Comparison of ENCODE assay signal across 21 cellular contexts in genomic region chr2:177398290-177398683, GRCh38. TPM values are rescaled to one million over a fixed set of nuclear protein-coding genes. Genes with fewer than 3 reads are reported as not detected.
DNase-seq lines count a peak whose midpoint lies in the region; ATAC-seq, FAIRE-seq and TF ChIP-seq lines count a peak whose summit lies in the region.
"Had no signal": no experiment of that assay in that cellular context is flagged by ENCODE, and none has a peak within 500 bp of the region (broad histone marks: within the 10 kb centered on the region; RNA-seq: fewer than 3 reads in every experiment).

No MANE protein-coding gene starts in this region.

- H3K36me3 Mint-ChIP-seq in activated T-helper 17 cell treated with anti-CD3 and anti-CD28 coated beads, Interleukin-2, amount 50 U/mL, for 72 hours (ENCODE audit: low read depth) = peaks cover 27% of the 10 kb centered on the region
- peaks cover 17% of the 10 kb centered on the region for H3K36me3 Mint-ChIP-seq in activated CD4-positive, alpha-beta T cell treated with anti-CD3 and anti-CD28 coated beads, Interleukin-2, amount 10 ng/mL, durations not matched to agents 24 days and 14 days (ENCODE audit: low read depth)

- no TSS peak for BruUV-seq in HepG2 (replicated peaks; lab: Mats Ljungman, UMichigan)

- no peak for FAIRE-seq in HepG2 (lab: Jason Lieb, UNC)
- FAIRE-seq: frontal cortex, GM19239 had no signal

- ATAC-seq in SK-N-SH treated with all-trans-retinoic acid at 6 μM for 48 hours (no peak), HepG2 (peak; percentile 51)
- ATAC-seq in activated T-helper 17 cell treated with anti-CD3 and anti-CD28 coated beads, Interleukin-2, amount 50 U/mL, for 72 hours (replicated peaks) = no peak
- ATAC-seq: stimulated activated memory B cell treated with anti-CD40 and anti-IgM and Interleukin-4, amounts not matched to agents 10 μg/mL and 1 μg/mL and 100 μg/mL, for 72 hours had no signal

- H4K20me1 ChIP-seq in SK-N-SH (ENCODE audit: insufficient read depth) (no peaks in the 10 kb centered on the region), HepG2 (ENCODE audit: insufficient read depth, low read length) (no peaks in the 10 kb centered on the region; the same call in 1 of the 2 replicates)

- H2AFZ ChIP-seq in SK-N-SH (ENCODE audit: low read depth) = no peak overlapping the region
- H2AFZ ChIP-seq in HepG2 (ENCODE audit: low read length) = no peak overlapping the region

- no peak for TF ChIP-seq POLR2A in HepG2 (IDR thresholded peaks at IDR 0.05; ENCODE audit: insufficient read depth in 1 of 2, low read depth in 2 of 2, low read length in 2 of 2)
- TF ChIP-seq POLR2A in suprapubic skin (IDR thresholded peaks at IDR 0.05) = no peak

- H3K27me3 ChIP-seq in SK-N-SH (ENCODE audit: insufficient read depth) (no peaks in the 10 kb centered on the region), HepG2 (ENCODE audit: control insufficient read depth in 1 of 2, insufficient read depth in 2 of 2, low read length in 2 of 2) (no peaks in the 10 kb centered on the region), suprapubic skin (no peaks in the 10 kb centered on the region)
- H3K27me3 ChIP-seq: MG63 had no signal

- WGBS in SK-N-SH (ENCODE audit: low lambda C conversion rate) = 89% methylated on average over 1 of the region's 1 CpG
- 5% methylated on average over 1 of the region's 1 CpG for WGBS in HepG2 (ENCODE audit: low lambda C conversion rate)
- 79% methylated on average over 1 of the region's 1 CpG for WGBS in suprapubic skin

- H3K36me3 ChIP-seq in SK-N-SH (replicated peaks in 1 of 2; ENCODE audit: control insufficient read depth in 1 of 2, insufficient read depth in 2 of 2, low read length in 1 of 2) = no peaks in the 10 kb centered on the region
- no peaks in the 10 kb centered on the region; a peak in 1 of 5 replicates for H3K36me3 ChIP-seq in HepG2 (replicated peaks in 1 of 2; ENCODE audit: control insufficient read depth in 1 of 2, insufficient read depth in 2 of 2, low read length in 2 of 2)
- H3K36me3 ChIP-seq in suprapubic skin = no peaks in the 10 kb centered on the region
- H3K36me3 ChIP-seq: MG63, prostate gland had no signal

- H3F3A ChIP-seq in SK-N-SH (replicated peaks; ENCODE audit: insufficient read depth) = peaks cover 21% of the 10 kb centered on the region

- no peaks in the 10 kb centered on the region for H3K9me3 Mint-ChIP-seq in activated T-helper 17 cell treated with anti-CD3 and anti-CD28 coated beads, Interleukin-2, amount 50 U/mL, for 72 hours
- H3K9me3 Mint-ChIP-seq in activated CD4-positive, alpha-beta T cell treated with anti-CD3 and anti-CD28 coated beads, Interleukin-2, amount 10 ng/mL, durations not matched to agents 24 days and 14 days = no peaks in the 10 kb centered on the region
- H3K9me3 Mint-ChIP-seq: nephron; stimulated activated memory B cell treated with anti-CD40 and anti-IgM and Interleukin-4, amounts not matched to agents 10 μg/mL and 1 μg/mL and 100 μg/mL, for 72 hours; type B pancreatic cell had no signal

- DNase-seq in SK-N-SH (no peak), HepG2 (ENCODE audit: low spot score) (peak; percentile 68), suprapubic skin (ENCODE audit: low spot score in 2 of 2) (no peak), DMS 273 (lab: John Stamatoyannopoulos, UW; ENCODE audit: unreplicated experiment) (no peak), cerebellar nuclear complex (lab: John Stamatoyannopoulos, UW) (no peak)
- no peak for DNase-seq in activated CD4-positive, alpha-beta T cell treated with anti-CD3 and anti-CD28 coated beads, Interleukin-2, amount 10 ng/mL, durations not matched to agents 24 days and 14 days
- DNase-seq: activated CD4-positive, alpha-beta T cell treated with anti-CD3 and anti-CD28 coated beads for 4 hours; activated CD8-positive, alpha-beta memory T cell treated with anti-CD3 and anti-CD28 coated beads, Interleukin-2, amount 50 U/mL, for 4 hours; activated naive CD4-positive, alpha-beta T cell; DND-41; NCI-H1930; NCI-H446 had no signal

- peak overlapping the region; percentile 73; the same call in 1 of the 2 replicates for H3K4me2 ChIP-seq in SK-N-SH
- peak overlapping the region; percentile 78 for H3K4me2 ChIP-seq in HepG2 (ENCODE audit: low read depth, low read length)

- POLR2A ChIA-PET in SK-N-SH (lab: Yijun Ruan, JAX) = no interaction called here
- POLR2A ChIA-PET in HepG2 (lab: Yijun Ruan, JAX) = interaction anchor here (0.7 to 2.4 kb wide), 12 partner anchors 8 to 232 kb away, joined by 3 to 22 read pairs (median 4); partner anchors contain the start of genes HNRNPA3 and NFE2L2

- in situ Hi-C loops in HepG2 (cut with HindIII; ENCODE audit: extremely low pct_ligation_motif_present, low pct_unique_long_range_greater_than_20kb) = no loop called here

- H3K27ac Mint-ChIP-seq in activated T-helper 17 cell treated with anti-CD3 and anti-CD28 coated beads, Interleukin-2, amount 50 U/mL, for 72 hours = no peak overlapping the region
- H3K27ac Mint-ChIP-seq in activated CD4-positive, alpha-beta T cell treated with anti-CD3 and anti-CD28 coated beads, Interleukin-2, amount 10 ng/mL, durations not matched to agents 24 days and 14 days = no peak overlapping the region
- H3K27ac Mint-ChIP-seq: stimulated activated memory B cell treated with anti-CD40 and anti-IgM and Interleukin-4, amounts not matched to agents 10 μg/mL and 1 μg/mL and 100 μg/mL, for 72 hours; type B pancreatic cell had no signal

- H3K79me2 ChIP-seq in SK-N-SH (ENCODE audit: insufficient read depth) (peaks cover 93% of the 10 kb centered on the region), HepG2 (ENCODE audit: insufficient read depth, low read length) (peaks cover 97% of the 10 kb centered on the region)

- H3K9ac ChIP-seq in SK-N-SH (no peak overlapping the region), HepG2 (ENCODE audit: insufficient read depth, low read depth, low read length) (peak overlapping the region; percentile 59)

- TF ChIP-seq EP300 in SK-N-SH (IDR thresholded peaks at IDR 0.05; ENCODE audit: borderline replicate concordance in 1 of 2, low read depth in 1 of 2, low read length in 1 of 2) (no peak), HepG2 (IDR thresholded peaks at IDR 0.05; ENCODE audit: low read depth in 2 of 2, low read length in 2 of 2) (no peak), HepG2 (CRISPR knock-in tag; IDR thresholded peaks at IDR 0.05; ENCODE audit: borderline replicate concordance) (no peak), suprapubic skin (IDR thresholded peaks at IDR 0.05) (no peak)

- H3K4me3 ChIP-seq in SK-N-SH (ENCODE audit: low read depth in 2 of 2, low read length in 1 of 2) (no peak overlapping the region), HepG2 (replicated peaks in 1 of 3; ENCODE audit: insufficient read depth in 1 of 3, low read depth in 2 of 3, low read length in 3 of 3) (peak overlapping the region; percentile 28 to 43 (median 39); a peak in 5 of 6 replicates), suprapubic skin (no peak overlapping the region)
- H3K4me3 ChIP-seq: prostate gland had no signal

- intact Hi-C loops in HepG2 (cut with micrococcal nuclease; ENCODE audit: unreplicated experiment) = loop anchor here (2.0 to 5.0 kb wide), 3 partner anchors 133 to 1054 kb away; partner anchors contain the start of genes NFE2L2, PJVK and PRKRA
- intact Hi-C loops in activated CD4-positive, alpha-beta T cell treated with anti-CD3 and anti-CD28 coated beads, Interleukin-2, amount 10 ng/mL, durations not matched to agents 24 days and 14 days (cut with micrococcal nuclease) = no loop called here

- H3K27ac ChIP-seq in SK-N-SH (ENCODE audit: low read depth in 2 of 2, low read length in 1 of 2) (peak overlapping the region in 1 of 2 experiments; percentile 97; a peak in 2 of 4 replicates), HepG2 (ENCODE audit: extremely low read length, insufficient read depth, low read length) (peak overlapping the region; percentile 86), suprapubic skin (peak overlapping the region; percentile 60)
- H3K27ac ChIP-seq: prostate gland had no signal

- H3K4me3 Mint-ChIP-seq in activated T-helper 17 cell treated with anti-CD3 and anti-CD28 coated beads, Interleukin-2, amount 50 U/mL, for 72 hours = peak overlapping the region; percentile 52
- H3K4me3 Mint-ChIP-seq in activated CD4-positive, alpha-beta T cell treated with anti-CD3 and anti-CD28 coated beads, Interleukin-2, amount 10 ng/mL, durations not matched to agents 24 days and 14 days = no peak overlapping the region
- H3K4me3 Mint-ChIP-seq: nephron; stimulated activated memory B cell treated with anti-CD40 and anti-IgM and Interleukin-4, amounts not matched to agents 10 μg/mL and 1 μg/mL and 100 μg/mL, for 72 hours; type B pancreatic cell had no signal

- H3K9me3 ChIP-seq in SK-N-SH = no peaks in the 10 kb centered on the region
- no peaks in the 10 kb centered on the region for H3K9me3 ChIP-seq in HepG2 (ENCODE audit: low read length)
- no peaks in the 10 kb centered on the region for H3K9me3 ChIP-seq in suprapubic skin
- H3K9me3 ChIP-seq: MG63, prostate gland had no signal

- TF ChIP-seq CTCF in SK-N-SH (IDR thresholded peaks at IDR 0.05) = no peak
- TF ChIP-seq CTCF in HepG2 (CRISPR knock-in tag; IDR thresholded peaks at IDR 0.05) = no peak
- no peak for TF ChIP-seq CTCF in suprapubic skin (IDR thresholded peaks at IDR 0.05)

- peaks cover 32% of the 10 kb centered on the region for H3K4me1 Mint-ChIP-seq in activated T-helper 17 cell treated with anti-CD3 and anti-CD28 coated beads, Interleukin-2, amount 50 U/mL, for 72 hours
- H3K4me1 Mint-ChIP-seq in activated CD4-positive, alpha-beta T cell treated with anti-CD3 and anti-CD28 coated beads, Interleukin-2, amount 10 ng/mL, durations not matched to agents 24 days and 14 days = peaks cover 49% of the 10 kb centered on the region

- H3K4me1 ChIP-seq in SK-N-SH (ENCODE audit: control insufficient read depth in 1 of 2, insufficient read depth in 2 of 2, low read depth in 1 of 2, low read length in 1 of 2) = peaks cover 17 to 26% of the 10 kb centered on the region in 2 experiments; a peak in 3 of 4 replicates
- peaks cover 94% of the 10 kb centered on the region for H3K4me1 ChIP-seq in HepG2 (ENCODE audit: insufficient read depth, low read length)
- peaks cover 22% of the 10 kb centered on the region for H3K4me1 ChIP-seq in suprapubic skin

- TF ChIP-seq RAD21 in SK-N-SH (IDR thresholded peaks at IDR 0.05; ENCODE audit: low read length) (no peak), HepG2 (CRISPR knock-in tag; IDR thresholded peaks at IDR 0.05) (no peak)

- H3K9me2 ChIP-seq in SK-N-SH = no peaks in the 10 kb centered on the region

- CTCF ChIA-PET in SK-N-SH (lab: Yijun Ruan, JAX) = interaction anchor here (0.7 kb wide), 1 partner anchor 18 kb away, joined by 3 read pairs; no protein-coding TSS in a partner anchor
- CTCF ChIA-PET in HepG2 (lab: Yijun Ruan, JAX; ENCODE audit: low intra/inter-chr PET ratio, low total read pairs) = no interaction called here

- H3K27me3 Mint-ChIP-seq in activated T-helper 17 cell treated with anti-CD3 and anti-CD28 coated beads, Interleukin-2, amount 50 U/mL, for 72 hours = no peaks in the 10 kb centered on the region
- H3K27me3 Mint-ChIP-seq in activated CD4-positive, alpha-beta T cell treated with anti-CD3 and anti-CD28 coated beads, Interleukin-2, amount 10 ng/mL, durations not matched to agents 24 days and 14 days = no peaks in the 10 kb centered on the region
- H3K27me3 Mint-ChIP-seq: stimulated activated memory B cell treated with anti-CD40 and anti-IgM and Interleukin-4, amounts not matched to agents 10 μg/mL and 1 μg/mL and 100 μg/mL, for 72 hours; type B pancreatic cell had no signal

RNA-seq across cellular contexts. Expression of gene AGPS, which starts 5.7 kb away (rescaled TPM):
- 9.8 and 10.9 TPM in 2 replicates for polyA plus RNA-seq in SK-N-SH (2012; rRNA removed)
- 12.7 and 13.7 TPM in 2 replicates for polyA plus RNA-seq in SK-N-SH (2012; cell fraction: cytosol; rRNA removed)
- polyA plus RNA-seq in SK-N-SH (2012; cell fraction: nucleus; rRNA removed) = 8.9 and 14.8 TPM in 2 replicates
- 10 to 100 TPM; 31.4 to 70.0 TPM for total RNA-seq in activated T-helper 17 cell treated with anti-CD3 and anti-CD28 coated beads, Interleukin-2, amount 50 U/mL, for 72 hours
- total RNA-seq in HepG2 (2016; rRNA removed; fragmentation: Illumina TruSeq; extraction: Trizol) = 99.0 and 159 TPM in 2 replicates
- 13.8 and 16.6 TPM in 2 replicates for total RNA-seq in HepG2 (2016; cell fraction: cytosol; rRNA removed; fragmentation: Illumina TruSeq; extraction: Trizol; ENCODE audit: low read depth)
- total RNA-seq in HepG2 (2016; cell fraction: insoluble cytoplasmic fraction; rRNA removed; fragmentation: Illumina TruSeq; extraction: Trizol) = 107 and 167 TPM in 2 replicates
- 27.7 and 34.8 TPM in 2 replicates for total RNA-seq in HepG2 (2016; cell fraction: membrane; rRNA removed; fragmentation: Illumina TruSeq; extraction: Trizol)
- 78.6 and 83.3 TPM in 2 replicates for total RNA-seq in HepG2 (2016; cell fraction: nucleus; rRNA removed; fragmentation: Illumina TruSeq; extraction: Trizol)
- 33.0 and 39.4 TPM in 2 replicates for polyA plus RNA-seq in HepG2 (2011; rRNA removed)
- 12.4 and 18.2 TPM in 2 replicates for polyA plus RNA-seq in HepG2 (2011; cell fraction: cytosol; rRNA removed)
- polyA plus RNA-seq in HepG2 (2011; cell fraction: nucleus; rRNA removed) = 33.3 and 39.4 TPM in 2 replicates
- polyA plus RNA-seq in HepG2 (2012) = 60.7 and 80.2 TPM in 2 replicates
- 5.1 and 5.9 TPM in 2 replicates for polyA plus RNA-seq in HepG2 (2016; cell fraction: cytosol; fragmentation: Illumina TruSeq; extraction: Trizol; ENCODE audit: low read depth)
- polyA plus RNA-seq in HepG2 (2016; cell fraction: insoluble cytoplasmic fraction; fragmentation: Illumina TruSeq; extraction: Trizol; ENCODE audit: low read depth) = 103 and 105 TPM in 2 replicates
- polyA plus RNA-seq in HepG2 (2016; cell fraction: membrane; fragmentation: Illumina TruSeq; extraction: Trizol; ENCODE audit: low read depth) = 12.6 and 14.4 TPM in 2 replicates
- polyA plus RNA-seq in HepG2 (2016; cell fraction: nucleus; fragmentation: Illumina TruSeq; extraction: Trizol; ENCODE audit: insufficient read depth, low read depth) = 46.9 and 49.0 TPM in 2 replicates
- 9.0 and 17.9 TPM in 2 replicates for polyA minus RNA-seq in HepG2 (2011; rRNA and poly(A)+ RNA removed; ENCODE audit: low replicate concordance)
- 50.4 and 57.0 TPM in 2 replicates for polyA minus RNA-seq in HepG2 (2011; cell fraction: cytosol; rRNA and poly(A)+ RNA removed)
- polyA minus RNA-seq in HepG2 (2011; cell fraction: nucleus; rRNA and poly(A)+ RNA removed) = 169 and 218 TPM in 2 replicates
- total RNA-seq in suprapubic skin = 10 to 100 TPM; 10.9 to 19.4 (median 13.9) TPM
- 74.0 and 76.7 TPM in 2 replicates for total RNA-seq in activated CD4-positive, alpha-beta T cell treated with anti-CD3 and anti-CD28 coated beads, Interleukin-2, amount 10 ng/mL, durations not matched to agents 24 days and 14 days

Comparison
In these comparisons a context has a peak if more than half of its experiments do, and no peak if none do; other contexts are left out.
1. H3K4me3 ChIP-seq: peak in HepG2 (3 of 3); none in SK-N-SH (0 of 2) and suprapubic skin (single experiment).
2. Of the 25 proteins assayed by ChIP-seq in both HepG2 and SK-N-SH: peak only in HepG2: FOXJ3 and NFIC; only in SK-N-SH: none; in both: none; in neither: 23.